In the genomic region with DNA sequence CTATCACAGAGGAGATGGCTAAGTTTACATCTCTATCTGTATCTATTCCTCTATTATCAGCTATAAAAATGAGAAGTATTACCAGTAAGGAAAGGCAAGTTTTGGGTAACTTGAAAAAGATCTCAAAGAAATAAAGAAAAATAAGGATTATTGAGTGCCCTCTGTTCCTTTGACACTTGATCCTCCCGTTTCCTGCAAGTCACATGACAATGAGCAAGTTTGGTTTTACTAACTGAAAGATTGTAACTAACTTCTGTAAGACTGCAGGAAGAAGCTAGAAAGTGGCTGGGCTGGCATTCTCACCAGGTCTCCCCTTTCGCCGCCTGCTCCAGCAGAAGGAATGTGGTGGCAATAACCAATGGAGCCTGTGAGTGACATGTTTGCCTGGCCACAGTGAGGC, we compare ENCODE assay signal across 35 cellular contexts. TPM values are rescaled to one million over a fixed set of nuclear protein-coding genes. Genes with fewer than 3 reads are reported as not detected.
"Had no signal": no experiment of that assay in that cellular context is flagged by ENCODE, and none has a peak within 500 bp of the region (broad histone marks: within the 10 kb centered on the region; RNA-seq: fewer than 3 reads in every experiment).

No MANE protein-coding gene starts in this region.

- H3K27ac ChIP-seq: adrenal gland, body of pancreas, colonic mucosa, epithelial cell of prostate, esophagus squamous epithelium, gastroesophageal sphincter, heart right ventricle, WERI-Rb-1 had no signal

- H3K4me1 Mint-ChIP-seq: activated CD4-positive, alpha-beta T cell treated with anti-CD3 and anti-CD28 coated beads for 36 hours; activated CD4-positive, alpha-beta T cell treated with anti-CD3 and anti-CD28 coated beads, Interleukin-2, amount 10 ng/mL, durations not matched to agents 24 days and 14 days; activated CD8-positive, alpha-beta memory T cell treated with anti-CD3 and anti-CD28 coated beads, Interleukin-2, amount 10 ng/mL, durations not matched to agents 7 days and 5 days; activated naive CD4-positive, alpha-beta T cell treated with anti-CD3 and anti-CD28 coated beads, Interleukin-2, amount 50 U/mL, for 24 hours; activated naive CD8-positive, alpha-beta T cell treated with anti-CD3 and anti-CD28 coated beads for 36 hours; T-helper 17 cell had no signal

- DNase-seq: activated CD4-positive, alpha-beta memory T cell treated with anti-CD3 and anti-CD28 coated beads for 36 hours; activated CD4-positive, alpha-beta T cell treated with anti-CD3 and anti-CD28 coated beads for 36 hours; activated CD4-positive, alpha-beta T cell treated with anti-CD3 and anti-CD28 coated beads, Interleukin-2, amount 10 ng/mL, durations not matched to agents 24 days and 14 days; activated CD4-positive, CD25-positive, alpha-beta regulatory T cell; activated CD4-positive, CD25-positive, alpha-beta regulatory T cell treated with anti-CD3 and anti-CD28 coated beads, Interleukin-2, amount 50 U/mL, for 72 hours; activated CD8-positive, alpha-beta memory T cell treated with anti-CD3 and anti-CD28 coated beads, Interleukin-2, amount 10 ng/mL, durations not matched to agents 7 days and 5 days; activated CD8-positive, alpha-beta memory T cell treated with anti-CD3 and anti-CD28 coated beads, Interleukin-2, amount 50 U/mL, for 4 hours; activated CD8-positive, alpha-beta T cell treated with anti-CD3 and anti-CD28 coated beads, Interleukin-2, amount 10 ng/mL, durations not matched to agents 7 days and 5 days; activated effector memory CD4-positive, alpha-beta T cell treated with anti-CD3 and anti-CD28 coated beads, Interleukin-2, amount 50 U/mL, for 16 hours; activated naive CD4-positive, alpha-beta T cell treated with anti-CD3 and anti-CD28 coated beads for 36 hours; activated naive CD8-positive, alpha-beta T cell treated with anti-CD3 and anti-CD28 coated beads for 36 hours; activated naive CD8-positive, alpha-beta T cell treated with anti-CD3 and anti-CD28 coated beads, Interleukin-2, amount 50 U/mL, for 24 hours; activated T-cell treated with anti-CD3 and anti-CD28 coated beads, Interleukin-2, amount 50 U/mL, for 1 hour; activated T-cell treated with anti-CD3 and anti-CD28 coated beads, Interleukin-2, amount 50 U/mL, for 48 hours; adrenal gland; amygdala; aorta; body of pancreas; caudate nucleus; cerebellar nuclear complex; colonic mucosa; effector CD8-positive, alpha-beta T cell; esophagus squamous epithelium; foreskin melanocyte; heart right ventricle; T-helper 17 cell; T1000; WERI-Rb-1 had no signal

- H3K9me3 Mint-ChIP-seq: activated CD4-positive, alpha-beta memory T cell treated with anti-CD3 and anti-CD28 coated beads for 36 hours; activated CD4-positive, alpha-beta T cell treated with anti-CD3 and anti-CD28 coated beads, Interleukin-2, amount 10 ng/mL, durations not matched to agents 24 days and 14 days; activated naive CD4-positive, alpha-beta T cell treated with anti-CD3 and anti-CD28 coated beads for 36 hours; activated naive CD4-positive, alpha-beta T cell treated with anti-CD3 and anti-CD28 coated beads, Interleukin-2, amount 50 U/mL, for 24 hours; activated naive CD8-positive, alpha-beta T cell treated with anti-CD3 and anti-CD28 coated beads for 36 hours; activated T-helper 1 cell treated with anti-CD3 and anti-CD28 coated beads, Interleukin-12 subunit alpha, Interleukin-12 subunit beta, Interleukin-2, Interleukin-4 antibody, amounts not matched to agents 30 ng/mL and 10 ng/mL and 1 ng/mL, durations not matched to agents 14 hours and 24 hours and 36 hours; activated T-helper 2 cell treated with anti-CD3 and anti-CD28 coated beads, Interferon-gamma antibody, Interleukin-2, Interleukin-4, amounts not matched to agents 10 μg/mL and 5 μg/mL and 100 μg/mL, durations not matched to agents 14 hours and 24 hours and 36 hours; T-helper 2 cell treated with Interferon-gamma antibody and Interleukin-4, amounts not matched to agents 5 μg/mL and 100 μg/mL, for 36 hours had no signal

- H3K36me3 Mint-ChIP-seq: activated CD4-positive, alpha-beta memory T cell treated with anti-CD3 and anti-CD28 coated beads for 36 hours; activated CD8-positive, alpha-beta memory T cell treated with anti-CD3 and anti-CD28 coated beads, Interleukin-2, amount 10 ng/mL, durations not matched to agents 7 days and 5 days; activated naive CD4-positive, alpha-beta T cell treated with anti-CD3 and anti-CD28 coated beads, Interleukin-2, amount 50 U/mL, for 24 hours; activated naive CD8-positive, alpha-beta T cell treated with anti-CD3 and anti-CD28 coated beads for 36 hours had no signal

- H3K27me3 ChIP-seq: adrenal gland, body of pancreas, colonic mucosa, esophagus squamous epithelium, gastroesophageal sphincter, heart right ventricle had no signal

- H3K4me3 Mint-ChIP-seq: activated CD4-positive, alpha-beta memory T cell treated with anti-CD3 and anti-CD28 coated beads for 36 hours; activated CD4-positive, alpha-beta T cell treated with anti-CD3 and anti-CD28 coated beads for 36 hours; activated CD4-positive, alpha-beta T cell treated with anti-CD3 and anti-CD28 coated beads, Interleukin-2, amount 10 ng/mL, durations not matched to agents 24 days and 14 days; activated CD8-positive, alpha-beta memory T cell treated with anti-CD3 and anti-CD28 coated beads, Interleukin-2, amount 10 ng/mL, durations not matched to agents 7 days and 5 days; activated CD8-positive, alpha-beta T cell treated with anti-CD3 and anti-CD28 coated beads, Interleukin-2, amount 10 ng/mL, durations not matched to agents 7 days and 5 days; activated naive CD4-positive, alpha-beta T cell treated with anti-CD3 and anti-CD28 coated beads for 36 hours; activated naive CD4-positive, alpha-beta T cell treated with anti-CD3 and anti-CD28 coated beads, Interleukin-2, amount 50 U/mL, for 24 hours; activated naive CD8-positive, alpha-beta T cell treated with anti-CD3 and anti-CD28 coated beads for 36 hours; activated naive CD8-positive, alpha-beta T cell treated with anti-CD3 and anti-CD28 coated beads, Interleukin-2, amount 50 U/mL, for 24 hours; activated T-helper 1 cell treated with anti-CD3 and anti-CD28 coated beads, Interleukin-12 subunit alpha, Interleukin-12 subunit beta, Interleukin-2, Interleukin-4 antibody, amounts not matched to agents 30 ng/mL and 10 ng/mL and 1 ng/mL, durations not matched to agents 14 hours and 24 hours and 36 hours; T-helper 17 cell; T-helper 2 cell treated with Interferon-gamma antibody and Interleukin-4, amounts not matched to agents 5 μg/mL and 100 μg/mL, for 36 hours had no signal

- H3K36me3 ChIP-seq: adrenal gland, colonic mucosa, esophagus squamous epithelium, gastroesophageal sphincter, heart right ventricle, WERI-Rb-1 had no signal

- H3K4me3 ChIP-seq: adrenal gland, body of pancreas, colonic mucosa, esophagus squamous epithelium, gastroesophageal sphincter, heart right ventricle had no signal

- H3K9me3 ChIP-seq: adrenal gland, body of pancreas, colonic mucosa, esophagus squamous epithelium, gastroesophageal sphincter, heart right ventricle had no signal

- ATAC-seq: activated CD4-positive, alpha-beta T cell treated with anti-CD3 and anti-CD28 coated beads for 36 hours; activated CD8-positive, alpha-beta memory T cell treated with anti-CD3 and anti-CD28 coated beads, Interleukin-2, amount 10 ng/mL, durations not matched to agents 7 days and 5 days; activated CD8-positive, alpha-beta T cell treated with anti-CD3 and anti-CD28 coated beads, Interleukin-2, amount 10 ng/mL, durations not matched to agents 7 days and 5 days; activated naive CD8-positive, alpha-beta T cell treated with anti-CD3 and anti-CD28 coated beads, Interleukin-2, amount 50 U/mL, for 24 hours; body of pancreas; gastroesophageal sphincter; heart right ventricle; T-helper 17 cell had no signal

- H3K27me3 Mint-ChIP-seq: activated CD4-positive, alpha-beta memory T cell treated with anti-CD3 and anti-CD28 coated beads for 36 hours; activated CD4-positive, alpha-beta T cell treated with anti-CD3 and anti-CD28 coated beads for 36 hours; activated CD4-positive, alpha-beta T cell treated with anti-CD3 and anti-CD28 coated beads, Interleukin-2, amount 10 ng/mL, durations not matched to agents 24 days and 14 days; activated CD8-positive, alpha-beta memory T cell treated with anti-CD3 and anti-CD28 coated beads, Interleukin-2, amount 10 ng/mL, durations not matched to agents 7 days and 5 days; activated naive CD4-positive, alpha-beta T cell treated with anti-CD3 and anti-CD28 coated beads, Interleukin-2, amount 50 U/mL, for 24 hours; activated naive CD8-positive, alpha-beta T cell treated with anti-CD3 and anti-CD28 coated beads for 36 hours; activated naive CD8-positive, alpha-beta T cell treated with anti-CD3 and anti-CD28 coated beads, Interleukin-2, amount 50 U/mL, for 24 hours; T-helper 17 cell had no signal

- H3K27ac Mint-ChIP-seq: activated CD4-positive, alpha-beta memory T cell treated with anti-CD3 and anti-CD28 coated beads for 36 hours; activated CD4-positive, alpha-beta T cell treated with anti-CD3 and anti-CD28 coated beads for 36 hours; activated CD4-positive, alpha-beta T cell treated with anti-CD3 and anti-CD28 coated beads, Interleukin-2, amount 10 ng/mL, durations not matched to agents 24 days and 14 days; activated CD8-positive, alpha-beta memory T cell treated with anti-CD3 and anti-CD28 coated beads, Interleukin-2, amount 10 ng/mL, durations not matched to agents 7 days and 5 days; activated CD8-positive, alpha-beta T cell treated with anti-CD3 and anti-CD28 coated beads, Interleukin-2, amount 10 ng/mL, durations not matched to agents 7 days and 5 days; activated naive CD4-positive, alpha-beta T cell treated with anti-CD3 and anti-CD28 coated beads for 36 hours; activated naive CD4-positive, alpha-beta T cell treated with anti-CD3 and anti-CD28 coated beads, Interleukin-2, amount 50 U/mL, for 24 hours; activated naive CD8-positive, alpha-beta T cell treated with anti-CD3 and anti-CD28 coated beads for 36 hours; activated naive CD8-positive, alpha-beta T cell treated with anti-CD3 and anti-CD28 coated beads, Interleukin-2, amount 50 U/mL, for 24 hours; activated T-helper 1 cell treated with anti-CD3 and anti-CD28 coated beads, Interleukin-12 subunit alpha, Interleukin-12 subunit beta, Interleukin-2, Interleukin-4 antibody, amounts not matched to agents 30 ng/mL and 10 ng/mL and 1 ng/mL, durations not matched to agents 14 hours and 24 hours and 36 hours; activated T-helper 2 cell treated with anti-CD3 and anti-CD28 coated beads, Interferon-gamma antibody, Interleukin-2, Interleukin-4, amounts not matched to agents 10 μg/mL and 5 μg/mL and 100 μg/mL, durations not matched to agents 14 hours and 24 hours and 36 hours; T-helper 17 cell; T-helper 2 cell treated with Interferon-gamma antibody and Interleukin-4, amounts not matched to agents 5 μg/mL and 100 μg/mL, for 36 hours had no signal

- H3K4me1 ChIP-seq: adrenal gland, colonic mucosa, esophagus squamous epithelium, gastroesophageal sphincter had no signal

RNA-seq across cellular contexts. Expression of gene ARHGAP24, which starts 59.2 kb away (rescaled TPM):
- total RNA-seq: activated CD4-positive, alpha-beta memory T cell treated with anti-CD3 and anti-CD28 coated beads for 36 hours; activated CD4-positive, alpha-beta T cell treated with anti-CD3 and anti-CD28 coated beads for 36 hours; activated CD4-positive, alpha-beta T cell treated with anti-CD3 and anti-CD28 coated beads, Interleukin-2, amount 10 ng/mL, durations not matched to agents 24 days and 14 days; activated CD8-positive, alpha-beta memory T cell treated with anti-CD3 and anti-CD28 coated beads for 36 hours; activated CD8-positive, alpha-beta memory T cell treated with anti-CD3 and anti-CD28 coated beads, Interleukin-2, amount 10 ng/mL, durations not matched to agents 7 days and 5 days; activated CD8-positive, alpha-beta T cell treated with anti-CD3 and anti-CD28 coated beads, Interleukin-2, amount 10 ng/mL, durations not matched to agents 7 days and 5 days; activated naive CD4-positive, alpha-beta T cell treated with anti-CD3 and anti-CD28 coated beads for 36 hours; activated T-helper 1 cell treated with anti-CD3 and anti-CD28 coated beads, Interleukin-12 subunit alpha, Interleukin-12 subunit beta, Interleukin-2, Interleukin-4 antibody, amounts not matched to agents 30 ng/mL and 10 ng/mL and 1 ng/mL, durations not matched to agents 14 hours and 24 hours and 36 hours; activated T-helper 2 cell treated with anti-CD3 and anti-CD28 coated beads, Interferon-gamma antibody, Interleukin-2, Interleukin-4, amounts not matched to agents 10 μg/mL and 5 μg/mL and 100 μg/mL, durations not matched to agents 14 hours and 24 hours and 36 hours had no signal
